In genomic region chr1:30475966-30476365, GRCh38 we compare ENCODE assay signal across 8 cellular contexts.
"Had no signal": no experiment of that assay in that cellular context is flagged by ENCODE, and none has a peak within 500 bp of the region (broad histone marks: within the 10 kb centered on the region; RNA-seq: fewer than 3 reads in every experiment).

No MANE protein-coding gene starts in this region.

- H3K4me3 ChIP-seq: GM23248, HAP-1, K562 had no signal

- H3K9me3 ChIP-seq: HAP-1 had no signal

- H2AFZ ChIP-seq: GM23248 had no signal

- H3K27ac ChIP-seq: GM23248 had no signal

- ATAC-seq: HCT116 had no signal

- H3K9ac ChIP-seq: GM23248 had no signal

- H3K36me3 ChIP-seq: HAP-1 had no signal

- H3K4me3 Mint-ChIP-seq: HFFc6 had no signal

- DNase-seq: GM23248, GOT3, H7, HFFc6, IMR-90 had no signal

- H3K4me1 ChIP-seq: HAP-1 had no signal

- H3K27ac Mint-ChIP-seq: HFFc6 had no signal
